26 cellular contexts compared by ENCODE assay signal in the genomic region with DNA sequence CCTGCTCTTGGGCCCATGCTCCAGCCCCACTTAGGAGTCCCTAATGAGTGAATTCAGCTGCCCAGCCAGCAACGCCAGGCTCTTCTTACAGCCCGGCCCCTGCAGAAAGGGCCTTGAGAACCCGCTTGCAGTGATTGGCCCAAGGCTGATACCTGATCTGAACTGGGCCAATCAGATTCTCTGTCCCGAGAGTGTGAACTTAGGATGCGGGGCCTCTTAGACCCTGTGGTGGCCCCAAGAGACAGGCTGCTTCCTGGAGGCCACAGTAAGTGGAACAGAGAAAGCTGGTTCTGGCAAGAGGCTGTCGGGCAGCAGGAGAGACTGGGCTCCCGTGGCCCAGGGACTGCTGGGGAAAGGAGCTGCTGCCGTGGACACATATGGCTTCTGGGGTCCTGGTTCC. TPM values are rescaled to one million over a fixed set of nuclear protein-coding genes. Genes with fewer than 3 reads are reported as not detected.
"Had no signal": no experiment of that assay in that cellular context is flagged by ENCODE, and none has a peak within 500 bp of the region (broad histone marks: within the 10 kb centered on the region; RNA-seq: fewer than 3 reads in every experiment).

No MANE protein-coding gene starts in this region.

- H3K27ac ChIP-seq: adrenal gland, PC-9, VCaP had no signal

- H3K36me3 Mint-ChIP-seq: activated naive CD4-positive, alpha-beta T cell treated with anti-CD3 and anti-CD28 coated beads, Interleukin-2, amount 10 ng/mL, durations not matched to agents 7 days and 5 days; activated naive CD8-positive, alpha-beta T cell treated with anti-CD3 and anti-CD28 coated beads, Interleukin-2, amount 10 ng/mL, durations not matched to agents 7 days and 5 days had no signal

- H3K27ac Mint-ChIP-seq: activated CD4-positive, alpha-beta T cell treated with anti-CD3 and anti-CD28 coated beads for 36 hours; activated CD8-positive, alpha-beta T cell treated with anti-CD3 and anti-CD28 coated beads for 36 hours; activated naive CD4-positive, alpha-beta T cell treated with anti-CD3 and anti-CD28 coated beads, Interleukin-2, amount 10 ng/mL, durations not matched to agents 7 days and 5 days; activated naive CD8-positive, alpha-beta T cell treated with anti-CD3 and anti-CD28 coated beads, Interleukin-2, amount 10 ng/mL, durations not matched to agents 7 days and 5 days; activated T-cell treated with anti-CD3 and anti-CD28 coated beads, Interleukin-2, amount 50 U/mL, for 72 hours; activated T-helper 2 cell treated with anti-CD3 and anti-CD28 coated beads, Interferon-gamma antibody, Interleukin-2, Interleukin-4, amounts not matched to agents 10 μg/mL and 5 μg/mL and 100 μg/mL, durations not matched to agents 14 hours and 24 hours and 36 hours had no signal

- H3K4me3 Mint-ChIP-seq: activated CD4-positive, alpha-beta T cell treated with anti-CD3 and anti-CD28 coated beads for 36 hours; activated CD8-positive, alpha-beta T cell treated with anti-CD3 and anti-CD28 coated beads for 36 hours; activated naive CD4-positive, alpha-beta T cell treated with anti-CD3 and anti-CD28 coated beads, Interleukin-2, amount 10 ng/mL, durations not matched to agents 7 days and 5 days; activated naive CD8-positive, alpha-beta T cell treated with anti-CD3 and anti-CD28 coated beads, Interleukin-2, amount 10 ng/mL, durations not matched to agents 7 days and 5 days; activated T-cell treated with anti-CD3 and anti-CD28 coated beads, Interleukin-2, amount 50 U/mL, for 72 hours had no signal

- H3K4me1 Mint-ChIP-seq: activated CD4-positive, alpha-beta T cell treated with anti-CD3 and anti-CD28 coated beads for 36 hours; activated naive CD4-positive, alpha-beta T cell treated with anti-CD3 and anti-CD28 coated beads, Interleukin-2, amount 10 ng/mL, durations not matched to agents 7 days and 5 days; activated naive CD8-positive, alpha-beta T cell treated with anti-CD3 and anti-CD28 coated beads, Interleukin-2, amount 10 ng/mL, durations not matched to agents 7 days and 5 days had no signal

- H3K9me3 ChIP-seq: adrenal gland, SK-N-SH had no signal

- H2AFZ ChIP-seq: PC-9 had no signal

- H3K4me2 ChIP-seq: PC-9, SK-N-SH had no signal

- H3K4me3 ChIP-seq: adrenal gland, PC-9 had no signal

- H3K9me3 Mint-ChIP-seq: activated CD8-positive, alpha-beta T cell treated with anti-CD3 and anti-CD28 coated beads for 36 hours; activated naive CD4-positive, alpha-beta T cell treated with anti-CD3 and anti-CD28 coated beads, Interleukin-2, amount 10 ng/mL, durations not matched to agents 7 days and 5 days; activated naive CD8-positive, alpha-beta T cell treated with anti-CD3 and anti-CD28 coated beads, Interleukin-2, amount 10 ng/mL, durations not matched to agents 7 days and 5 days; activated T-cell treated with anti-CD3 and anti-CD28 coated beads, Interleukin-2, amount 50 U/mL, for 72 hours; activated T-helper 2 cell treated with anti-CD3 and anti-CD28 coated beads, Interferon-gamma antibody, Interleukin-2, Interleukin-4, amounts not matched to agents 10 μg/mL and 5 μg/mL and 100 μg/mL, durations not matched to agents 14 hours and 24 hours and 36 hours had no signal

- H3K27me3 Mint-ChIP-seq: activated CD4-positive, alpha-beta T cell treated with anti-CD3 and anti-CD28 coated beads for 36 hours; activated CD8-positive, alpha-beta T cell treated with anti-CD3 and anti-CD28 coated beads for 36 hours had no signal

- H3K4me1 ChIP-seq: adrenal gland had no signal

- H3K27me3 ChIP-seq: adrenal gland had no signal

- DNase-seq: activated CD4-positive, alpha-beta T cell treated with anti-CD3 and anti-CD28 coated beads for 36 hours; activated CD8-positive, alpha-beta memory T cell treated with anti-CD3 and anti-CD28 coated beads, Interleukin-2, amount 50 U/mL, for 4 hours; activated CD8-positive, alpha-beta T cell treated with anti-CD3 and anti-CD28 coated beads for 36 hours; activated gamma-delta T cell treated with Interleukin-2 at 50 U/mL for 16 hours; activated naive CD4-positive, alpha-beta T cell treated with anti-CD3 and anti-CD28 coated beads, Interleukin-2, amount 10 ng/mL, durations not matched to agents 7 days and 5 days; activated naive CD8-positive, alpha-beta T cell treated with anti-CD3 and anti-CD28 coated beads, Interleukin-2, amount 10 ng/mL, durations not matched to agents 7 days and 5 days; activated T-cell treated with anti-CD3 and anti-CD28 coated beads, Interleukin-2, amount 50 U/mL, for 72 hours; adrenal gland; anterior cingulate cortex; cerebellar nuclear complex; MM.1S; NCI-H1105; NCI-H1436; NCI-H1694 treated with DMSO at 0.1 percent for 48 hours; NCI-H2029 treated with DMSO at 0.1 percent for 48 hours; NCI-H345; NCI-H510A treated with DMSO at 0.1 percent for 48 hours; NCI-H69; PC-9; SIG-M5; SK-N-SH; T-helper 1 cell had no signal

- H3K9ac ChIP-seq: SK-N-SH had no signal

- H3K36me3 ChIP-seq: adrenal gland had no signal

RNA-seq across cellular contexts. Expression of gene VSTM5, which starts 11.5 kb away (rescaled TPM):
- total RNA-seq: activated CD4-positive, alpha-beta T cell treated with anti-CD3 and anti-CD28 coated beads for 36 hours; activated CD8-positive, alpha-beta T cell treated with anti-CD3 and anti-CD28 coated beads for 36 hours; activated naive CD8-positive, alpha-beta T cell treated with anti-CD3 and anti-CD28 coated beads, Interleukin-2, amount 10 ng/mL, durations not matched to agents 7 days and 5 days; activated T-cell treated with anti-CD3 and anti-CD28 coated beads, Interleukin-2, amount 50 U/mL, for 72 hours; activated T-helper 2 cell treated with anti-CD3 and anti-CD28 coated beads, Interferon-gamma antibody, Interleukin-2, Interleukin-4, amounts not matched to agents 10 μg/mL and 5 μg/mL and 100 μg/mL, durations not matched to agents 14 hours and 24 hours and 36 hours; RPMI7951; T-helper 2 cell treated with Interferon-gamma antibody and Interleukin-4, amounts not matched to agents 100 ng/mL and 5 ng/mL, for 36 hours had no signal
